Comparison of ENCODE assay signal across 1 cellular context in the genomic region with DNA sequence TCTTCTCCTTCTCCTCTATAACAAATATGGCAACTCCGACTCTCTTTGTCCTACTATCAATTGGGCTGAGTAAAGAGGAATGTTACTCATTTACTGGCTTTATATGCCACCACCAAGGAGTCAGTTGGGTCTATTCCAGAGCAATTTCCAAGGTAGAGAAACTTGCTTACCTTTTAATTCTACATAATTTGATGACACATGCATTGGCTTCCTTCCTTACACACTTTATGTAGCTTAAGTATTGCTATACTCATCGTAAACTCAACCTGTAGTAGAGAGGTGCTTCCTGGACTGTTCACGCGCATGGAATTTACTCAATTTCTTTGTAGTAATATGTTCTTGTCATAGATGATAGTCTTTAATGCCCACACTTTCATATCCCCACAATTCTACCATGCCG.
TF ChIP-seq lines count a peak whose summit lies in the region.

No MANE protein-coding gene starts in this region.

TF ChIP-seq in IMR-90, 13 proteins besides CTCF, POLR2A, EP300 and RAD21:
- TF ChIP-seq, protein P1, sequence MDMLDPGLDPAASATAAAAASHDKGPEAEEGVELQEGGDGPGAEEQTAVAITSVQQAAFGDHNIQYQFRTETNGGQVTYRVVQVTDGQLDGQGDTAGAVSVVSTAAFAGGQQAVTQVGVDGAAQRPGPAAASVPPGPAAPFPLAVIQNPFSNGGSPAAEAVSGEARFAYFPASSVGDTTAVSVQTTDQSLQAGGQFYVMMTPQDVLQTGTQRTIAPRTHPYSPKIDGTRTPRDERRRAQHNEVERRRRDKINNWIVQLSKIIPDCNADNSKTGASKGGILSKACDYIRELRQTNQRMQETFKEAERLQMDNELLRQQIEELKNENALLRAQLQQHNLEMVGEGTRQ (IDR thresholded peaks at IDR 0.05; ENCODE audit: low read depth, low read length), result no peak
- no peak for TF ChIP-seq FOS (IDR thresholded peaks at IDR 0.05; ENCODE audit: low read depth, low read length)
- no peak for TF ChIP-seq MXI1 (IDR thresholded peaks at IDR 0.05; ENCODE audit: borderline replicate concordance, low read depth, low read length)
- TF ChIP-seq RFX5 (IDR thresholded peaks at IDR 0.05; ENCODE audit: low read depth, low read length), result no peak
- TF ChIP-seq SMC3 (IDR thresholded peaks at IDR 0.05; ENCODE audit: low read depth, low read length), result no peak
- TF ChIP-seq, protein P2, sequence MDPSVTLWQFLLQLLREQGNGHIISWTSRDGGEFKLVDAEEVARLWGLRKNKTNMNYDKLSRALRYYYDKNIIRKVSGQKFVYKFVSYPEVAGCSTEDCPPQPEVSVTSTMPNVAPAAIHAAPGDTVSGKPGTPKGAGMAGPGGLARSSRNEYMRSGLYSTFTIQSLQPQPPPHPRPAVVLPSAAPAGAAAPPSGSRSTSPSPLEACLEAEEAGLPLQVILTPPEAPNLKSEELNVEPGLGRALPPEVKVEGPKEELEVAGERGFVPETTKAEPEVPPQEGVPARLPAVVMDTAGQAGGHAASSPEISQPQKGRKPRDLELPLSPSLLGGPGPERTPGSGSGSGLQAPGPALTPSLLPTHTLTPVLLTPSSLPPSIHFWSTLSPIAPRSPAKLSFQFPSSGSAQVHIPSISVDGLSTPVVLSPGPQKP (IDR thresholded peaks at IDR 0.05; ENCODE audit: borderline replicate concordance, low read depth, low read length), result no peak
- no peak for TF ChIP-seq BHLHE40 (IDR thresholded peaks at IDR 0.05; ENCODE audit: low read depth, low read length)
- TF ChIP-seq NFE2L2 (IDR thresholded peaks at IDR 0.05; ENCODE audit: low read depth, low read length), result no peak
- TF ChIP-seq MAZ (IDR thresholded peaks at IDR 0.05; ENCODE audit: borderline replicate concordance, low read depth, low read length), result no peak
- TF ChIP-seq RCOR1 (IDR thresholded peaks at IDR 0.05; ENCODE audit: insufficient replicate concordance, low read length), result no peak
- no peak for TF ChIP-seq MAFK (IDR thresholded peaks at IDR 0.05; ENCODE audit: low read depth, low read length)
- no peak for TF ChIP-seq CEBPB (IDR thresholded peaks at IDR 0.05; ENCODE audit: low read depth, low read length)
- TF ChIP-seq CHD1 (IDR thresholded peaks at IDR 0.05; ENCODE audit: low read depth, low read length), result no peak
TF ChIP-seq in IMR-90: peak in this region for 0.
